Comparison of ENCODE assay signal across 1 cellular context in genomic region chr11:94740975-94741707, GRCh38.
TF ChIP-seq lines count a peak whose summit lies in the region.

No MANE protein-coding gene starts in this region.

TF ChIP-seq in HEK293, 187 proteins besides CTCF, POLR2A, EP300 and RAD21 (continued from another document and continues in another):
- no peak for TF ChIP-seq ZNF654 (tag by site-specific recombination; IDR thresholded peaks at IDR 0.05; ENCODE audit: low read depth)
- TF ChIP-seq ZNF146 (tag by site-specific recombination; IDR thresholded peaks at IDR 0.05) = no peak
- peak; percentile 77 for TF ChIP-seq ZBTB48 (tag by site-specific recombination; IDR thresholded peaks at IDR 0.05)
- no peak for TF ChIP-seq ZNF433 (tag by site-specific recombination; IDR thresholded peaks at IDR 0.05; ENCODE audit: low read depth)
- peak; percentile 73; the same call in 1 of the 2 replicates for TF ChIP-seq ZNF777 (tag by site-specific recombination; IDR thresholded peaks at IDR 0.05; ENCODE audit: borderline replicate concordance)
- TF ChIP-seq ZNF488 (tag by site-specific recombination; IDR thresholded peaks at IDR 0.05) = no peak
- no peak for TF ChIP-seq ZBTB7A (tag by site-specific recombination; IDR thresholded peaks at IDR 0.05; ENCODE audit: low read depth)
- TF ChIP-seq ZNF391 (tag by site-specific recombination; IDR thresholded peaks at IDR 0.05; ENCODE audit: borderline replicate concordance, low read depth) = no peak
- TF ChIP-seq ZBTB6 (tag by site-specific recombination; IDR thresholded peaks at IDR 0.05) = no peak
- no peak for TF ChIP-seq ZNF24 (tag by site-specific recombination; IDR thresholded peaks at IDR 0.05)
- TF ChIP-seq ZNF112 (tag by site-specific recombination; IDR thresholded peaks at IDR 0.05) = no peak
- no peak for TF ChIP-seq SP3 (tag by site-specific recombination; IDR thresholded peaks at IDR 0.05)
- TF ChIP-seq ZNF658 (tag by site-specific recombination; IDR thresholded peaks at IDR 0.05) = no peak
- no peak for TF ChIP-seq ZNF670 (tag by site-specific recombination; IDR thresholded peaks at IDR 0.05; ENCODE audit: low read depth)
- TF ChIP-seq ZNF624 (tag by site-specific recombination; IDR thresholded peaks at IDR 0.05) = no peak
- peak; percentile 8; the same call in 1 of the 2 replicates for TF ChIP-seq ZNF664 (tag by site-specific recombination; IDR thresholded peaks at IDR 0.05)
- no peak for TF ChIP-seq ZNF133 (tag by site-specific recombination; IDR thresholded peaks at IDR 0.05)
- no peak for TF ChIP-seq ZNF645 (tag by site-specific recombination; IDR thresholded peaks at IDR 0.05)
- TF ChIP-seq ELK4 (IDR thresholded peaks at IDR 0.05; ENCODE audit: borderline replicate concordance, low read depth, low read length) = no peak
- 0 out of 2 replicates have a peak, but pooled peaks have one; percentile 23 for TF ChIP-seq SCRT1 (tag by site-specific recombination; IDR thresholded peaks at IDR 0.05; ENCODE audit: borderline replicate concordance)
- TF ChIP-seq PRDM6 (tag by site-specific recombination; IDR thresholded peaks at IDR 0.05) = no peak
- TF ChIP-seq ZNF138 (tag by site-specific recombination; IDR thresholded peaks at IDR 0.05; ENCODE audit: borderline replicate concordance) = no peak
- no peak for TF ChIP-seq ZNF596 (tag by site-specific recombination; IDR thresholded peaks at IDR 0.05)
- TF ChIP-seq TSHZ1 (tag by site-specific recombination; IDR thresholded peaks at IDR 0.05; ENCODE audit: borderline replicate concordance) = no peak
- no peak for TF ChIP-seq ZNF513 (tag by site-specific recombination; IDR thresholded peaks at IDR 0.05)
- TF ChIP-seq RBAK (tag by site-specific recombination; IDR thresholded peaks at IDR 0.05) = no peak
- no peak for TF ChIP-seq BCL11A (tag by site-specific recombination; IDR thresholded peaks at IDR 0.05; ENCODE audit: low read depth)
- no peak for TF ChIP-seq ZNF416 (tag by site-specific recombination; IDR thresholded peaks at IDR 0.05)
- no peak for TF ChIP-seq ZSCAN18 (tag by site-specific recombination; IDR thresholded peaks at IDR 0.05)
- no peak for TF ChIP-seq SP7 (tag by site-specific recombination; IDR thresholded peaks at IDR 0.05)
- no peak for TF ChIP-seq ZNF184 (tag by site-specific recombination; IDR thresholded peaks at IDR 0.05)
- TF ChIP-seq ZNF639 (tag by site-specific recombination; IDR thresholded peaks at IDR 0.05) = no peak
- TF ChIP-seq ZNF473 (tag by site-specific recombination; IDR thresholded peaks at IDR 0.05) = no peak
- no peak for TF ChIP-seq ZNF621 (tag by site-specific recombination; IDR thresholded peaks at IDR 0.05)
- TF ChIP-seq ZNF623 (tag by site-specific recombination; IDR thresholded peaks at IDR 0.05) = 0 out of 2 replicates have a peak, but pooled peaks have one; percentile 15
- TF ChIP-seq REST (tag by site-specific recombination; IDR thresholded peaks at IDR 0.05) = no peak
- no peak for TF ChIP-seq ZNF747 (tag by site-specific recombination; IDR thresholded peaks at IDR 0.05)
- TF ChIP-seq ZNF426 (tag by site-specific recombination; IDR thresholded peaks at IDR 0.05) = no peak
- no peak for TF ChIP-seq ZNF555 (tag by site-specific recombination; conservative IDR thresholded peaks at IDR 0.05)
- no peak for TF ChIP-seq ZBTB49 (tag by site-specific recombination; IDR thresholded peaks at IDR 0.05; ENCODE audit: low read depth)
- TF ChIP-seq GLI2 (tag by site-specific recombination; IDR thresholded peaks at IDR 0.05; ENCODE audit: borderline replicate concordance, low read depth) = no peak
